8 cellular contexts compared by ENCODE assay signal in genomic region chr14:102063092-102063807, GRCh38. TPM values are rescaled to one million over a fixed set of nuclear protein-coding genes. Genes with fewer than 3 reads are reported as not detected.
DNase-seq lines count a peak whose midpoint lies in the region; ATAC-seq, FAIRE-seq and TF ChIP-seq lines count a peak whose summit lies in the region.

No MANE protein-coding gene starts in this region.

- FAIRE-seq in bronchial epithelial cell (lab: Jason Lieb, UNC) (no peak), keratinocyte (lab: Jason Lieb, UNC) (peak; percentile 72)

- TF ChIP-seq CTCF in activated B cell treated with CpG ODN at 0.5 μM for 24 hours (IDR thresholded peaks at IDR 0.05) (no peak), bronchial epithelial cell (IDR thresholded peaks at IDR 0.05; ENCODE audit: insufficient read depth, low read length, severe bottlenecking) (peak; percentile 54), keratinocyte (optimal IDR thresholded peaks at IDR 0.05 in 1 of 3, IDR thresholded peaks at IDR 0.05 in 1 of 3, conservative IDR thresholded peaks at IDR 0.05 in 1 of 3; ENCODE audit: extremely low read depth in 1 of 3, insufficient read depth in 2 of 3, low read length in 3 of 3) (peak; percentile 36 to 51 (median 46))

- H3K4me3 Mint-ChIP-seq in CD4-positive, alpha-beta memory T cell = no peak overlapping the region
- H3K4me3 Mint-ChIP-seq in activated B cell treated with CpG ODN at 0.5 μM for 24 hours = no peak overlapping the region

- H3K9me3 ChIP-seq in CD4-positive, alpha-beta memory T cell (ENCODE audit: control insufficient read depth in 1 of 2, low read length in 2 of 2) = no peaks in the 10 kb centered on the region
- H3K9me3 ChIP-seq in keratinocyte (ENCODE audit: control insufficient read depth, low read depth, low read length) = no peaks in the 10 kb centered on the region

- no peaks in the 10 kb centered on the region for H3K4me1 ChIP-seq in CD4-positive, alpha-beta memory T cell (ENCODE audit: insufficient read depth, low read length)
- peaks cover 5% of the 10 kb centered on the region for H3K4me1 ChIP-seq in keratinocyte (ENCODE audit: control insufficient read depth, extremely low read depth, insufficient read depth, low read length)

- dilution Hi-C loops in keratinocyte (cut with MboI; ENCODE audit: extremely low pct_ligation_motif_present, low sequenced_read_pairs) = no loop called here

- ATAC-seq in activated B cell treated with CpG ODN at 0.5 μM for 24 hours (ENCODE audit: low read depth) = peak; percentile 97
- no peak for ATAC-seq in GM19023 (IDR thresholded peaks at IDR 0.05; ENCODE audit: unreplicated experiment)

- no peaks in the 10 kb centered on the region for H3K27me3 ChIP-seq in CD4-positive, alpha-beta memory T cell (ENCODE audit: insufficient read depth, low read length)
- no peaks in the 10 kb centered on the region for H3K27me3 ChIP-seq in bronchial epithelial cell (ENCODE audit: control insufficient read depth, insufficient read depth, low read length)
- H3K27me3 ChIP-seq in keratinocyte (ENCODE audit: control insufficient read depth, extremely low read depth, insufficient read depth, low read length) = no peaks in the 10 kb centered on the region

- H3K4me2 ChIP-seq in keratinocyte (ENCODE audit: control insufficient read depth, extremely low read depth, insufficient read depth, low read depth, low read length) = no peak overlapping the region

- no peaks in the 10 kb centered on the region for H3K36me3 Mint-ChIP-seq in CD4-positive, alpha-beta memory T cell
- H3K36me3 Mint-ChIP-seq in activated B cell treated with CpG ODN at 0.5 μM for 24 hours (ENCODE audit: low read depth) = no peaks in the 10 kb centered on the region

- CTCF ChIA-PET in CD4-positive, alpha-beta memory T cell (lab: Charles Lee; ENCODE audit: partially characterized antibody) = interaction anchor here (0.7 to 4.5 kb wide), 10 partner anchors 14 to 1946 kb away, joined by 3 to 73 read pairs (median 3); no protein-coding TSS in a partner anchor
- CTCF ChIA-PET in activated B cell treated with CpG ODN at 0.5 μM for 24 hours (lab: Charles Lee) = interaction anchor here (0.8 to 3.1 kb wide), 5 partner anchors 25 to 356 kb away, joined by 3 to 18 read pairs (median 3); no protein-coding TSS in a partner anchor

- H3K9me1 ChIP-seq in keratinocyte (ENCODE audit: control insufficient read depth, extremely low read depth, insufficient read depth, low read length) = no peaks in the 10 kb centered on the region

- H3K27me3 Mint-ChIP-seq in CD4-positive, alpha-beta memory T cell = no peaks in the 10 kb centered on the region
- no peaks in the 10 kb centered on the region for H3K27me3 Mint-ChIP-seq in activated B cell treated with CpG ODN at 0.5 μM for 24 hours

- no peaks in the 10 kb centered on the region for H3K36me3 ChIP-seq in CD4-positive, alpha-beta memory T cell (ENCODE audit: insufficient read depth, low read length)
- H3K36me3 ChIP-seq in bronchial epithelial cell (ENCODE audit: control insufficient read depth, insufficient read depth, low read length) (no peaks in the 10 kb centered on the region), keratinocyte (ENCODE audit: control insufficient read depth in 2 of 2, extremely low read depth in 1 of 2, insufficient read depth in 2 of 2, low read length in 2 of 2) (no peaks in the 10 kb centered on the region)

- intact Hi-C loops in CD4-positive, alpha-beta memory T cell (cut with micrococcal nuclease) = loop anchor here (1.0 kb wide), 2 partner anchors 33 to 251 kb away; no protein-coding TSS in a partner anchor
- intact Hi-C loops in activated B cell treated with CpG ODN at 0.5 μM for 24 hours (cut with micrococcal nuclease) = loop anchor here (1.0 kb wide), 2 partner anchors 33 to 251 kb away; no protein-coding TSS in a partner anchor

- peak; percentile 65 to 78 (median 69) for DNase-seq in CD4-positive, alpha-beta memory T cell
- peak; percentile 3 for DNase-seq in GOT3 (lab: John Stamatoyannopoulos, UW)
- peak; percentile 90 for DNase-seq in NCI-H2171 treated with DMSO at 0.1 percent for 48 hours (lab: John Stamatoyannopoulos, UW)
- DNase-seq in activated B cell treated with CpG ODN at 0.5 μM for 24 hours = peak; percentile 46
- DNase-seq in bronchial epithelial cell (ENCODE audit: low read depth) = peak; percentile 89
- DNase-seq in keratinocyte (ENCODE audit: low read depth, low spot score) = no peak
- DNase-seq in stimulated activated CD4-positive, alpha-beta T cell treated with anti-CD3 and anti-CD28 coated beads, Interleukin-1b, Interleukin-23, amount 100 ng/mL, for 4 hours (ENCODE audit: low read depth in 2 of 2) = peak; percentile 48 to 64

- no peak overlapping the region for H3K9ac ChIP-seq in keratinocyte (ENCODE audit: control insufficient read depth, extremely low read depth, insufficient read depth, low read length)

- POLR2A ChIA-PET in CD4-positive, alpha-beta memory T cell (lab: Charles Lee; ENCODE audit: partially characterized antibody) = interaction anchor here (1.3 kb wide), 2 partner anchors 15 to 33 kb away, joined by 3 to 6 read pairs; no protein-coding TSS in a partner anchor
- POLR2A ChIA-PET in activated B cell treated with CpG ODN at 0.5 μM for 24 hours (lab: Charles Lee) = interaction anchor here (0.6 kb wide), 1 partner anchor 759 kb away, joined by 3 read pairs; no protein-coding TSS in a partner anchor

- no peak overlapping the region for H3K27ac ChIP-seq in CD4-positive, alpha-beta memory T cell (ENCODE audit: low read depth, low read length)
- H3K27ac ChIP-seq in keratinocyte (ENCODE audit: control insufficient read depth, insufficient read depth, low read length) = no peak overlapping the region

- no peak overlapping the region for H2AFZ ChIP-seq in keratinocyte (ENCODE audit: control insufficient read depth, low read length)

- H3K79me2 ChIP-seq in keratinocyte (ENCODE audit: control insufficient read depth, insufficient read depth, low read length) = no peaks in the 10 kb centered on the region

- H3K9me3 Mint-ChIP-seq in CD4-positive, alpha-beta memory T cell = no peaks in the 10 kb centered on the region
- H3K9me3 Mint-ChIP-seq in activated B cell treated with CpG ODN at 0.5 μM for 24 hours = no peaks in the 10 kb centered on the region

- no peak overlapping the region for H3K27ac Mint-ChIP-seq in CD4-positive, alpha-beta memory T cell
- H3K27ac Mint-ChIP-seq in activated B cell treated with CpG ODN at 0.5 μM for 24 hours = no peak overlapping the region

- H3K4me3 ChIP-seq in CD4-positive, alpha-beta memory T cell (ENCODE audit: low read length in 2 of 2) = no peak overlapping the region
- no peak overlapping the region for H3K4me3 ChIP-seq in bronchial epithelial cell (ENCODE audit: low read depth, low read length)
- no peak overlapping the region for H3K4me3 ChIP-seq in keratinocyte (ENCODE audit: control insufficient read depth in 2 of 3, extremely low read depth in 1 of 3, insufficient read depth in 2 of 3, low read depth in 1 of 3, low read length in 3 of 3)

- peaks cover 1 to 2% (median 2%) of the 10 kb centered on the region in 4 donors for H3K4me1 Mint-ChIP-seq in CD4-positive, alpha-beta memory T cell
- peaks cover 5% of the 10 kb centered on the region for H3K4me1 Mint-ChIP-seq in activated B cell treated with CpG ODN at 0.5 μM for 24 hours

- H4K20me1 ChIP-seq in keratinocyte (ENCODE audit: control insufficient read depth, extremely low read depth, insufficient read depth, low read length) = no peaks in the 10 kb centered on the region

RNA-seq across cellular contexts. Expression of gene HSP90AA1, which starts 23.6 kb away (rescaled TPM):
- 100 to 1,000 TPM; 275 to 297 TPM for total RNA-seq in CD4-positive, alpha-beta memory T cell
- 100 to 1,000 TPM; 191 to 515 TPM for polyA plus RNA-seq in CD4-positive, alpha-beta memory T cell
- 431 and 435 TPM in 2 replicates for total RNA-seq in activated B cell treated with CpG ODN at 0.5 μM for 24 hours
- 140 and 280 TPM in 2 replicates for total RNA-seq in bronchial epithelial cell
- 436 to 952 TPM (median 898 TPM) in 3 replicates for polyA plus RNA-seq in keratinocyte
- 5,549 TPM for polyA plus RNA-seq in keratinocyte (2011; ENCODE audit: low read depth)
- 387 and 706 TPM in 2 replicates for polyA plus RNA-seq in keratinocyte (2011; cell fraction: cytosol; rRNA removed)
- polyA plus RNA-seq in keratinocyte (2011; cell fraction: nucleus; rRNA removed) = 414 and 646 TPM in 2 replicates
- polyA plus RNA-seq in keratinocyte (2012; ENCODE audit: low replicate concordance) = 1,032 and 1,140 TPM in 2 replicates
- 141 to 874 TPM (median 371 TPM) in 3 replicates for polyA minus RNA-seq in keratinocyte
- 889 TPM for polyA minus RNA-seq in keratinocyte (2011; cell fraction: cytosol; rRNA and poly(A)+ RNA removed)
- polyA minus RNA-seq in keratinocyte (2011; cell fraction: nucleus; rRNA and poly(A)+ RNA removed) = 192 and 292 TPM in 2 replicates
